Comparison of ENCODE assay signal across 8 cellular contexts in the genomic region with DNA sequence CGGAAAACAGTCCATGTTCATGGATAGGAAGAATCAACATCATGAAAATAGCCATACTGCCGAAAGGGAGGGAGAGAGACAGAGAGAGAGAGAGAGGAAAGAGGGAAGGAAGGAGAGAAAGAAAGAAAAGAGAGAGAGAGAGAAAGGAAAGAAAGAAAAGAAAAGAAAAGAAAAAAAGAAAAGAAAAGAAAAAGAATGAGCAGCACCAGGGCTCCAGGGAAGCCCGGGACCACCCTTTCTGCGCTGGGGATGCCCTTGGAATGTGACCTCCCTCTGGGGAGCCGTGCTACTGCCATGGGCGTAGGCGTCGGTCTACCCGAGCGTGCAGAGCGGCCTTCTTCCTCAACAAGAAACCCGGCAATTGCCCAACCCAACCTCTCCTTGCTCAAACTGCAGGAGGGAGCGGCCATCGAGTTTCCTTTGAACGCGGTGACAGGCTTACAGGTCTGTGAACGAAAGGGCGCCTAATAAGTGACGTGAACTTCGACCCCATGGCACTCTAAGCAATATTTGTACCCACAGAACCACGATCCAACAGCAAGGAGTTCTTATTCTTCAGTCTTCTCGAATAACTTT. TPM values are rescaled to one million over a fixed set of nuclear protein-coding genes. Genes with fewer than 3 reads are reported as not detected.
DNase-seq lines count a peak whose midpoint lies in the region; TF ChIP-seq lines count a peak whose summit lies in the region.

No MANE protein-coding gene starts in this region.

- peaks cover 0 to 2% (median 0%) of the 10 kb centered on the region in 5 donors for H3K9me3 Mint-ChIP-seq in CD8-positive, alpha-beta memory T cell
- H3K9me3 Mint-ChIP-seq in HFFc6, result no peaks in the 10 kb centered on the region; the same call in 1 of the 2 replicates

- CTCF ChIA-PET in CD8-positive, alpha-beta memory T cell (lab: Charles Lee), result no interaction called here

- TF ChIP-seq CTCF in HFFc6 (IDR thresholded peaks at IDR 0.05) (no peak), brain microvascular endothelial cell (IDR thresholded peaks at IDR 0.05; ENCODE audit: low read depth, low read length, missing control alignments) (no peak), spleen (IDR thresholded peaks at IDR 0.05 in 8 of 11, conservative IDR thresholded peaks at IDR 0.05 in 3 of 11) (no peak)

- peak overlapping the region; percentile 59 for H3K4me3 ChIP-seq in CD8-positive, alpha-beta memory T cell (ENCODE audit: low read length)
- H3K4me3 ChIP-seq in brain microvascular endothelial cell (ENCODE audit: low read depth, low read length), result peak overlapping the region; percentile 66
- peak overlapping the region in 7 of 8 donors; percentile 6 to 55 (median 25) for H3K4me3 ChIP-seq in spleen

- H3K27me3 Mint-ChIP-seq in CD8-positive, alpha-beta memory T cell, result peaks cover 13 to 18% of the 10 kb centered on the region in 2 donors
- H3K27me3 Mint-ChIP-seq in HFFc6 (ENCODE audit: insufficient read depth), result peaks cover 27% of the 10 kb centered on the region

- in situ Hi-C loops in SK-MEL-5 (cut with HindIII; ENCODE audit: low pct_unique_long_range_greater_than_20kb, low sequenced_read_pairs), result no loop called here
- in situ Hi-C loops in brain microvascular endothelial cell (cut with HindIII; ENCODE audit: low pct_ligation_motif_present, low sequenced_read_pairs), result no loop called here

- H3K27ac ChIP-seq in CD8-positive, alpha-beta memory T cell (ENCODE audit: low read depth, low read length), result peak overlapping the region; percentile 17
- peak overlapping the region; percentile 4 for H3K27ac ChIP-seq in brain microvascular endothelial cell
- H3K27ac ChIP-seq in spleen, result peak overlapping the region in 5 of 8 donors; percentile 7 to 49 (median 26)

- TF ChIP-seq POLR2A in spleen (IDR thresholded peaks at IDR 0.05), result no peak

- peaks cover 0 to 1% (median 0%) of the 10 kb centered on the region in 3 donors for H3K36me3 Mint-ChIP-seq in CD8-positive, alpha-beta memory T cell
- H3K36me3 Mint-ChIP-seq in HFFc6 (ENCODE audit: low read depth), result no peaks in the 10 kb centered on the region

- POLR2A ChIA-PET in CD8-positive, alpha-beta memory T cell (lab: Charles Lee), result no interaction called here

- peak overlapping the region in 7 of 8 donors; percentile 73 to 97 (median 84) for H3K27ac Mint-ChIP-seq in CD8-positive, alpha-beta memory T cell
- H3K27ac Mint-ChIP-seq in HFFc6, result peak overlapping the region; percentile 75; the same call in 1 of the 2 replicates

- H3K4me1 ChIP-seq in CD8-positive, alpha-beta memory T cell (ENCODE audit: insufficient read depth, low read length), result peaks cover 42% of the 10 kb centered on the region
- H3K4me1 ChIP-seq in spleen, result peaks cover 2 to 71% (median 42%) of the 10 kb centered on the region in 6 donors

- H3K27me3 ChIP-seq in CD8-positive, alpha-beta memory T cell (ENCODE audit: insufficient read depth, low read length, poor library complexity, severe bottlenecking), result no peaks in the 10 kb centered on the region
- H3K27me3 ChIP-seq in brain microvascular endothelial cell (replicated peaks), result no peaks in the 10 kb centered on the region
- H3K27me3 ChIP-seq in spleen (replicated peaks in 1 of 7), result peaks cover 0 to 51% (median 4%) of the 10 kb centered on the region in 7 donors

- H3K9me3 ChIP-seq in CD8-positive, alpha-beta memory T cell (ENCODE audit: low read length), result no peaks in the 10 kb centered on the region
- H3K9me3 ChIP-seq in spleen, result no peaks in the 10 kb centered on the region

- H3K4me3 Mint-ChIP-seq in CD8-positive, alpha-beta memory T cell, result peak overlapping the region; percentile 82 to 93 (median 86)
- H3K4me3 Mint-ChIP-seq in HFFc6, result peak overlapping the region; percentile 86

- peak in 4 of 5 donors; percentile 32 to 71 (median 44) for DNase-seq in CD8-positive, alpha-beta memory T cell
- DNase-seq in HFFc6, result no peak
- DNase-seq in SK-MEL-5 (ENCODE audit: low read depth, low spot score), result peak; percentile 47
- DNase-seq in brain microvascular endothelial cell, result peak; percentile 65
- peak; percentile 63 for DNase-seq in iPS-NIHi7 (ENCODE audit: extremely low spot score)
- peak; percentile 91 for DNase-seq in spleen
- no peak for DNase-seq in cerebellum (ENCODE audit: low spot score)
- no peak for DNase-seq in DMS79 treated with DMSO at 0.1 percent for 48 hours (lab: John Stamatoyannopoulos, UW)

- intact Hi-C loops in spleen (cut with DNase I; ENCODE audit: low total_unique reads), result loop anchor here (5.0 kb wide), 1 partner anchor 53 kb away; no protein-coding TSS in a partner anchor

- 4 to 8% (median 4%) methylated on average over 14 to 22 of the region's 22 CpGs for WGBS in spleen, 5 donors

- no peaks in the 10 kb centered on the region for H3K36me3 ChIP-seq in CD8-positive, alpha-beta memory T cell (ENCODE audit: insufficient read depth, low read length)
- H3K36me3 ChIP-seq in brain microvascular endothelial cell (replicated peaks) (no peaks in the 10 kb centered on the region), spleen (no peaks in the 10 kb centered on the region)

- H3K4me1 Mint-ChIP-seq in CD8-positive, alpha-beta memory T cell, result peaks cover 60 to 71% (median 67%) of the 10 kb centered on the region in 3 donors
- peaks cover 45% of the 10 kb centered on the region for H3K4me1 Mint-ChIP-seq in HFFc6 (ENCODE audit: low read depth)

RNA-seq across cellular contexts. Expression of a gene that starts 16.9 kb away (rescaled TPM):
- not detected for total RNA-seq in CD8-positive, alpha-beta memory T cell
- polyA plus RNA-seq in CD8-positive, alpha-beta memory T cell, result not detected
- total RNA-seq in HFFc6 (2021; fragmentation: NEBNext Ultra II Directional; extraction: Animal tissue kit (Norgen Biotek cat#: 25700)), result not detected
- not detected in 2 replicates for total RNA-seq in SK-MEL-5 (2014; rRNA removed; shearing (Covaris generic))
- polyA plus RNA-seq in SK-MEL-5 (2015; cell fraction: cytosol; rRNA removed), result not detected in 2 replicates
- polyA plus RNA-seq in SK-MEL-5 (2015; cell fraction: nucleus; rRNA removed), result not detected in 2 replicates
- total RNA-seq in spleen (under 1 TPM in 2 of 7 donors, not detected in 5; 0.27 to 0.77 TPM), cerebellum (not detected)
- polyA plus RNA-seq in spleen, result under 1 TPM in 1 of 3 donors, not detected in 2; 0.10 TPM

RNA-seq across cellular contexts. Expression of a gene that starts 33.4 kb away (rescaled TPM):
- not detected for total RNA-seq in CD8-positive, alpha-beta memory T cell
- polyA plus RNA-seq in CD8-positive, alpha-beta memory T cell, result not detected
- not detected for total RNA-seq in HFFc6 (2021; fragmentation: NEBNext Ultra II Directional; extraction: Animal tissue kit (Norgen Biotek cat#: 25700))
- total RNA-seq in SK-MEL-5 (2014; rRNA removed; shearing (Covaris generic)), result not detected in 2 replicates
- polyA plus RNA-seq in SK-MEL-5 (2015; cell fraction: cytosol; rRNA removed), result not detected in 2 replicates
- polyA plus RNA-seq in SK-MEL-5 (2015; cell fraction: nucleus; rRNA removed), result not detected in 2 replicates
- total RNA-seq in spleen (not detected), cerebellum (not detected)
- not detected for polyA plus RNA-seq in spleen

RNA-seq across cellular contexts. Expression of a gene that starts 36.8 kb away (rescaled TPM):
- not detected for total RNA-seq in CD8-positive, alpha-beta memory T cell
- polyA plus RNA-seq in CD8-positive, alpha-beta memory T cell, result not detected
- not detected for total RNA-seq in HFFc6 (2021; fragmentation: NEBNext Ultra II Directional; extraction: Animal tissue kit (Norgen Biotek cat#: 25700))
- 0.66 TPM in 1 of 2 replicates, not detected in the other for total RNA-seq in SK-MEL-5 (2014; rRNA removed; shearing (Covaris generic))
- 0.39 and 0.88 TPM in 2 replicates for polyA plus RNA-seq in SK-MEL-5 (2015; cell fraction: cytosol; rRNA removed)
- not detected in 2 replicates for polyA plus RNA-seq in SK-MEL-5 (2015; cell fraction: nucleus; rRNA removed)
- total RNA-seq in spleen (not detected), cerebellum (not detected)
- not detected for polyA plus RNA-seq in spleen

RNA-seq across cellular contexts. Expression of a gene that starts 59.8 kb away (rescaled TPM):
- total RNA-seq in CD8-positive, alpha-beta memory T cell, result under 1 TPM in 1 of 2 experiments, not detected in 1; 0.57 TPM
- polyA plus RNA-seq in CD8-positive, alpha-beta memory T cell, result 2.3 TPM
- 1 to 10 TPM; 2.8 to 6.9 (median 5.3) TPM for total RNA-seq in HFFc6 (2021; fragmentation: NEBNext Ultra II Directional; extraction: Animal tissue kit (Norgen Biotek cat#: 25700))
- total RNA-seq in SK-MEL-5 (2014; rRNA removed; shearing (Covaris generic)), result 0.82 and 2.7 TPM in 2 replicates
- polyA plus RNA-seq in SK-MEL-5 (2015; cell fraction: cytosol; rRNA removed), result 2.9 and 6.4 TPM in 2 replicates
- 0.95 TPM in 1 of 2 replicates, not detected in the other for polyA plus RNA-seq in SK-MEL-5 (2015; cell fraction: nucleus; rRNA removed)
- total RNA-seq in spleen (10 to 100 TPM in 3 of 7 donors, 1 to 10 TPM in 3, under 1 TPM in 1; 0.89 to 19.9 (median 9.8) TPM), cerebellum (2.6 TPM)
- 10 to 100 TPM in 1 of 3 donors, 1 to 10 TPM in 2; 7.6 to 15.6 (median 8.4) TPM for polyA plus RNA-seq in spleen

Comparison
In these comparisons a context has a peak if more than half of its experiments do, and no peak if none do; other contexts are left out.
1. DNase-seq: peak in CD8-positive, alpha-beta memory T cell (4 of 5), SK-MEL-5 (single experiment), brain microvascular endothelial cell (single experiment), iPS-NIHi7 (single experiment) and spleen (single experiment); none in HFFc6 (single experiment), cerebellum (single experiment) and DMS79 treated with DMSO at 0.1 percent for 48 hours (single experiment).
2. Peak in every context shown above with its lines, with median percentiles within 50 percentile points of each other: H3K27ac ChIP-seq and H3K4me3 ChIP-seq.